Comparison of ENCODE assay signal across 22 cellular contexts in genomic region chrX:10974920-10975319, GRCh38.
"Had no signal": no experiment of that assay in that cellular context is flagged by ENCODE, and none has a peak within 500 bp of the region (broad histone marks: within the 10 kb centered on the region; RNA-seq: fewer than 3 reads in every experiment).

No MANE protein-coding gene starts in this region.

- DNase-seq: activated CD4-positive, alpha-beta memory T cell treated with anti-CD3 and anti-CD28 coated beads for 36 hours; activated CD4-positive, alpha-beta T cell treated with anti-CD3 and anti-CD28 coated beads for 36 hours; activated CD4-positive, alpha-beta T cell treated with anti-CD3 and anti-CD28 coated beads, Interleukin-2, amount 10 ng/mL, durations not matched to agents 24 days and 14 days; activated CD4-positive, CD25-positive, alpha-beta regulatory T cell; activated CD4-positive, CD25-positive, alpha-beta regulatory T cell treated with anti-CD3 and anti-CD28 coated beads, Interleukin-2, amount 50 U/mL, for 72 hours; activated CD8-positive, alpha-beta memory T cell treated with anti-CD3 and anti-CD28 coated beads, Interleukin-2, amount 10 ng/mL, durations not matched to agents 7 days and 5 days; activated CD8-positive, alpha-beta memory T cell treated with anti-CD3 and anti-CD28 coated beads, Interleukin-2, amount 50 U/mL, for 4 hours; activated CD8-positive, alpha-beta T cell treated with anti-CD3 and anti-CD28 coated beads, Interleukin-2, amount 10 ng/mL, durations not matched to agents 7 days and 5 days; activated effector memory CD4-positive, alpha-beta T cell treated with anti-CD3 and anti-CD28 coated beads, Interleukin-2, amount 50 U/mL, for 16 hours; activated naive CD4-positive, alpha-beta T cell treated with anti-CD3 and anti-CD28 coated beads for 36 hours; activated naive CD8-positive, alpha-beta T cell treated with anti-CD3 and anti-CD28 coated beads for 36 hours; activated naive CD8-positive, alpha-beta T cell treated with anti-CD3 and anti-CD28 coated beads, Interleukin-2, amount 50 U/mL, for 24 hours; activated T-cell treated with anti-CD3 and anti-CD28 coated beads, Interleukin-2, amount 50 U/mL, for 1 hour; activated T-cell treated with anti-CD3 and anti-CD28 coated beads, Interleukin-2, amount 50 U/mL, for 48 hours; adrenal gland; brain microvascular endothelial cell; dermis blood vessel endothelial cell; effector CD4-positive, alpha-beta T cell; esophagus squamous epithelium; foreskin melanocyte; heart right ventricle; T-helper 2 cell had no signal
